In the genomic region with DNA sequence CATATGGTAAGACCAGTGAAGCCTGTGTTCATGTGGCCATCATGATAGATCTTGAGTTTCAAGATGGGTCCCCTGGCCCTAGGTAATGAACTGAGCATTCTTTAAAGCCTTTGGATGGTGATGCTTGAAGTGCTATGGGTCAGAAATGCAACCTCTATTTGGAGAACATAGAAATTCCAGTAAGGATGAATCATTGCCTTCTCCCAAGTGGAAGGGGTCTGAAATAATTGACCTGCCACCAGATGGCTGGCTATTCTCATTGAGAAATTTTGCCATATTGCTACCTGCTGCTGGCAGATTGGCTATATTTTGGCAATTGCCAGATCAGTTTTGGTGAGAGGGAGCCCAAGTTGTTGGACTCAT, we compare ENCODE assay signal across 8 cellular contexts. TPM values are rescaled to one million over a fixed set of nuclear protein-coding genes. Genes with fewer than 3 reads are reported as not detected.
DNase-seq lines count a peak whose midpoint lies in the region; ATAC-seq and TF ChIP-seq lines count a peak whose summit lies in the region.

No MANE protein-coding gene starts in this region.

- no peak overlapping the region for H2AK5ac ChIP-seq in trophoblast cell (ENCODE audit: low read length)

- H3K9me2 ChIP-seq in PC-9 (ENCODE audit: insufficient read depth): no peaks in the 10 kb centered on the region

- TF ChIP-seq CTCF in Calu3 (IDR thresholded peaks at IDR 0.05; ENCODE audit: unreplicated experiment): no peak
- TF ChIP-seq CTCF in PC-9 (conservative IDR thresholded peaks at IDR 0.05): no peak
- TF ChIP-seq CTCF in epithelial cell of proximal tubule (conservative IDR thresholded peaks at IDR 0.05; ENCODE audit: low read depth, low read length): peak; percentile 25

- ATAC-seq in GM19351 (IDR thresholded peaks at IDR 0.05; ENCODE audit: unreplicated experiment): no peak

- H3K9me3 ChIP-seq in PC-9 (ENCODE audit: insufficient read depth, low read depth) (no peaks in the 10 kb centered on the region), trophoblast cell (ENCODE audit: insufficient read depth, low read depth, low read length) (peaks cover 2% of the 10 kb centered on the region)

- H2BK12ac ChIP-seq in trophoblast cell (ENCODE audit: low read length): no peak overlapping the region

- H3K36me3 Mint-ChIP-seq in Calu3 (ENCODE audit: insufficient read depth, unreplicated experiment): peaks cover 10% of the 10 kb centered on the region

- H3K18ac ChIP-seq in trophoblast cell (ENCODE audit: low read length): no peak overlapping the region

- no TSS peak for BruUV-seq in Calu3 (replicated peaks; lab: Mats Ljungman, UMichigan)
- BruUV-seq in PC-9 (replicated peaks; lab: Mats Ljungman, UMichigan): no TSS peak

- H3K9me3 Mint-ChIP-seq in Calu3 (ENCODE audit: low read depth, unreplicated experiment): no peaks in the 10 kb centered on the region

- DNase-seq in Calu3 (no peak), PC-9 (no peak), epithelial cell of proximal tubule (ENCODE audit: low read depth) (no peak), trophoblast cell (peak in 1 of 2 donors; percentile 81), NCI-H345 treated with DMSO at 0.1 percent for 48 hours (lab: John Stamatoyannopoulos, UW; ENCODE audit: unreplicated experiment) (no peak), SIG-M5 (lab: John Stamatoyannopoulos, UW) (no peak)
- DNase-seq in central memory CD4-positive, alpha-beta T cell: no peak

- H3K4ac ChIP-seq in trophoblast cell (ENCODE audit: low read depth, low read length): no peak overlapping the region

- no peaks in the 10 kb centered on the region for H3K27me3 Mint-ChIP-seq in Calu3 (ENCODE audit: unreplicated experiment)

- no peak overlapping the region for H4K8ac ChIP-seq in trophoblast cell (ENCODE audit: low read depth, low read length)

- H4K91ac ChIP-seq in trophoblast cell (ENCODE audit: low read depth, low read length): no peak overlapping the region

- H3F3A ChIP-seq in PC-9 (ENCODE audit: insufficient read depth, low read depth): peaks cover 5% of the 10 kb centered on the region; the same call in 1 of the 2 replicates

- no peaks in the 10 kb centered on the region for H4K20me1 ChIP-seq in PC-9 (ENCODE audit: insufficient read depth)

- POLR2A ChIA-PET in PC-9 (lab: Charles Lee; ENCODE audit: unreplicated experiment): interaction anchor here (0.7 to 1.1 kb wide), 3 partner anchors 53 to 1150 kb away, joined by 4 to 7 read pairs (median 7); no protein-coding TSS in a partner anchor

- H3K4me1 ChIP-seq in PC-9 (replicated peaks; ENCODE audit: insufficient read depth): peaks cover 4% of the 10 kb centered on the region; the same call in 1 of the 2 replicates
- peaks cover 4 to 10% of the 10 kb centered on the region in 2 experiments for H3K4me1 ChIP-seq in trophoblast cell (ENCODE audit: control insufficient read depth in 1 of 2, insufficient read depth in 2 of 2, low read length in 2 of 2)

- H3K27ac ChIP-seq in PC-9 (peak overlapping the region; percentile 30; the same call in 1 of the 2 replicates), trophoblast cell (ENCODE audit: low read depth, low read length) (no peak overlapping the region)

- H3K4me1 Mint-ChIP-seq in Calu3 (ENCODE audit: low read depth, unreplicated experiment): peaks cover 18% of the 10 kb centered on the region

- H3K23ac ChIP-seq in trophoblast cell (ENCODE audit: low read length): no peak overlapping the region

- H3K79me2 ChIP-seq in PC-9 (ENCODE audit: low read depth): no peaks in the 10 kb centered on the region
- H3K79me2 ChIP-seq in trophoblast cell (ENCODE audit: control insufficient read depth, insufficient read depth, low read length, poor library complexity): no peaks in the 10 kb centered on the region

- H3K79me1 ChIP-seq in trophoblast cell (ENCODE audit: low read length): no peaks in the 10 kb centered on the region

- peak overlapping the region; percentile 92 for H3K27ac Mint-ChIP-seq in Calu3 (ENCODE audit: unreplicated experiment)

- H3K4me3 Mint-ChIP-seq in Calu3 (ENCODE audit: low read depth, unreplicated experiment): peak overlapping the region; percentile 78

- intact Hi-C loops in Calu3 (cut with micrococcal nuclease; ENCODE audit: unreplicated experiment): loop anchor here (5.0 kb wide), 1 partner anchor 55 kb away; the partner anchor contains the start of gene FAM76A
- intact Hi-C loops in PC-9 (cut with micrococcal nuclease; ENCODE audit: unreplicated experiment): loop anchor here (1.0 to 5.0 kb wide), 3 partner anchors 14 to 160 kb away; partner anchors contain the start of genes PPP1R8 and STX12

- no peak overlapping the region for H3K14ac ChIP-seq in trophoblast cell (ENCODE audit: low read length)

- H3K27me3 ChIP-seq in PC-9 (ENCODE audit: insufficient read depth, low read depth) (no peaks in the 10 kb centered on the region), trophoblast cell (ENCODE audit: insufficient read depth, low read length) (no peaks in the 10 kb centered on the region)

- H3K36me3 ChIP-seq in PC-9 (ENCODE audit: low read depth) (no peaks in the 10 kb centered on the region), trophoblast cell (ENCODE audit: control insufficient read depth in 1 of 2, insufficient read depth in 2 of 2, low read length in 2 of 2) (peaks cover 0 to 3% of the 10 kb centered on the region in 2 experiments)

- no peak overlapping the region for H2BK5ac ChIP-seq in trophoblast cell (ENCODE audit: low read depth, low read length, poor library complexity)

- CTCF ChIA-PET in Calu3 (lab: Charles Lee): interaction anchor here (0.7 to 2.5 kb wide), 3 partner anchors 47 to 100 kb away, joined by 3 to 15 read pairs (median 3); partner anchors contain the start of genes FAM76A and STX12
- CTCF ChIA-PET in PC-9 (lab: Charles Lee): interaction anchor here (1.7 kb wide), 1 partner anchor 101 kb away, joined by 7 read pairs; the partner anchor contains the start of gene STX12

- H3K9ac ChIP-seq in trophoblast cell (ENCODE audit: low read length): no peak overlapping the region

- H3K4me3 ChIP-seq in PC-9 (peak overlapping the region; percentile 43; the same call in 1 of the 2 replicates), epithelial cell of proximal tubule (ENCODE audit: low read depth, low read length) (peak overlapping the region; percentile 63), trophoblast cell (ENCODE audit: low read depth, low read length) (no peak overlapping the region)

- no peak overlapping the region for H2BK120ac ChIP-seq in trophoblast cell (ENCODE audit: insufficient read depth, low read length, poor library complexity)

- H3K4me2 ChIP-seq in PC-9: peak overlapping the region; percentile 76
- peak overlapping the region; percentile 59 for H3K4me2 ChIP-seq in trophoblast cell (ENCODE audit: low read length)

- peak overlapping the region; percentile 72; the same call in 1 of the 2 replicates for H2AFZ ChIP-seq in PC-9
- no peak overlapping the region for H2AFZ ChIP-seq in trophoblast cell (ENCODE audit: insufficient read depth, low read length, poor library complexity)

- H4K12ac ChIP-seq in trophoblast cell (ENCODE audit: low read depth, low read length): no peak overlapping the region

RNA-seq across cellular contexts. Expression of gene IFI6, which starts 0.7 kb away (rescaled TPM):
- 426 and 1,520 TPM in 2 replicates for total RNA-seq in Calu3 (2022)
- 8.6 and 16.4 TPM in 2 replicates for total RNA-seq in PC-9 (2021)
- total RNA-seq in epithelial cell of proximal tubule: 6.4 and 28.3 TPM in 2 replicates
- 107 and 108 TPM in 2 replicates for polyA plus RNA-seq in trophoblast cell (2013)

RNA-seq across cellular contexts. Expression of gene FGR, which starts 37.7 kb away (rescaled TPM):
- total RNA-seq in Calu3 (2022) (not detected in 2 replicates), PC-9 (2021) (not detected in 2 replicates), epithelial cell of proximal tubule (not detected in 2 replicates)
- 0.04 TPM in 1 of 2 replicates, not detected in the other for polyA plus RNA-seq in trophoblast cell (2013)

RNA-seq across cellular contexts. Expression of gene FAM76A, which starts 53.0 kb away (rescaled TPM):
- total RNA-seq in Calu3 (2022): 10.7 and 11.5 TPM in 2 replicates
- total RNA-seq in PC-9 (2021): 9.4 and 9.9 TPM in 2 replicates
- 4.6 and 11.4 TPM in 2 replicates for total RNA-seq in epithelial cell of proximal tubule
- 14.8 and 16.1 TPM in 2 replicates for polyA plus RNA-seq in trophoblast cell (2013)

Comparison
In these comparisons a context has a peak if more than half of its experiments do, and no peak if none do; other contexts are left out.
1. RNA of gene IFI6, which starts 0.7 kb away (total RNA-seq): 426 to 1,520 TPM in Calu3; 6.4 to 28.3 TPM in epithelial cell of proximal tubule and 8.6 to 16.4 TPM in PC-9; every median in the first group is over 10 times any median in the second.